Comparison of ENCODE assay signal across 9 cellular contexts in the genomic region with DNA sequence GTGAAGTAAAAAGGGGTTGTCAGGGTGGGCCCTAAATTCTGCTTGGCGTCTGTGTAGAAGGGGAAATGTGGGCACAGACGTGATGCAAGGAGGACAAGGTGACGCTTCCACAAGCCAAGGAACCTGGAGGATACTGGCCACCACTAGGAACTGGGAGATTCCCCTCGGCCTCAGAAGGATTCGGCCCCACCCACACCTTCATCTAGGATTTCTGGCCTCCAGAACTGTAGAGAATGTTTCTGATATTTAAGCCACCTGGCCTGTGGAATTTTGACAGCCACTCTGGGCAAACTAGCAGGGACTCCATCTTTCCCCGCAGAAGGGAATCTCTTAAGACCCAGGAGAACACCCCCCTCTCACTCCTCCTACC. TPM values are rescaled to one million over a fixed set of nuclear protein-coding genes. Genes with fewer than 3 reads are reported as not detected.
DNase-seq lines count a peak whose midpoint lies in the region; ATAC-seq and TF ChIP-seq lines count a peak whose summit lies in the region.
"Had no signal": no experiment of that assay in that cellular context is flagged by ENCODE, and none has a peak within 500 bp of the region (broad histone marks: within the 10 kb centered on the region; RNA-seq: fewer than 3 reads in every experiment).

No MANE protein-coding gene starts in this region.

- H3K18ac ChIP-seq in mesenchymal stem cell (ENCODE audit: low read depth in 1 of 2, low read length in 2 of 2), result no peak overlapping the region

- H3K4me2 ChIP-seq in mesenchymal stem cell (ENCODE audit: low read length, poor library complexity, severe bottlenecking), result peak overlapping the region; percentile 92

- H3K4me3 ChIP-seq in mesenchymal stem cell (ENCODE audit: insufficient read depth in 1 of 2, low read depth in 1 of 2, low read length in 2 of 2) (peak overlapping the region; percentile 86 to 92), urinary bladder (ENCODE audit: low read depth, low read length) (peak overlapping the region; percentile 90)

- H2BK5ac ChIP-seq in mesenchymal stem cell (ENCODE audit: low read depth, low read length, poor library complexity, severe bottlenecking), result no peak overlapping the region

- no peak for DNase-seq in activated naive CD4-positive, alpha-beta T cell treated with anti-CD3 and anti-CD28 coated beads, Interleukin-2, amount 50 U/mL, for 16 hours
- DNase-seq in mesenchymal stem cell, result no peak
- no peak for DNase-seq in ureter (ENCODE audit: low spot score)
- DNase-seq: NCI-H446 treated with DMSO at 0.1 percent for 48 hours had no signal

- no peak overlapping the region for H2BK120ac ChIP-seq in mesenchymal stem cell (ENCODE audit: low read depth, low read length)

- H3K27ac ChIP-seq in mesenchymal stem cell (ENCODE audit: low read length, poor library complexity, severe bottlenecking) (no peak overlapping the region), urinary bladder (ENCODE audit: low read depth) (no peak overlapping the region)

- H3K79me1 ChIP-seq in mesenchymal stem cell (replicated peaks; ENCODE audit: low read length, poor library complexity, severe bottlenecking), result no peaks in the 10 kb centered on the region

- H3K4me1 Mint-ChIP-seq in activated naive CD4-positive, alpha-beta T cell treated with anti-CD3 and anti-CD28 coated beads, Interleukin-2, amount 50 U/mL, for 24 hours, result peaks cover 42% of the 10 kb centered on the region
- H3K4me1 Mint-ChIP-seq in brain, result peaks cover 51% of the 10 kb centered on the region

- H3K36me3 ChIP-seq in mesenchymal stem cell (ENCODE audit: control insufficient read depth in 1 of 2, insufficient read depth in 2 of 2, low read depth in 1 of 2, low read length in 2 of 2) (peaks cover 47 to 50% of the 10 kb centered on the region in 2 experiments), urinary bladder (ENCODE audit: insufficient read depth) (no peaks in the 10 kb centered on the region)

- peaks cover 13% of the 10 kb centered on the region for H3K36me3 Mint-ChIP-seq in activated naive CD4-positive, alpha-beta T cell treated with anti-CD3 and anti-CD28 coated beads, Interleukin-2, amount 50 U/mL, for 24 hours
- peaks cover 34% of the 10 kb centered on the region for H3K36me3 Mint-ChIP-seq in brain

- peak overlapping the region; percentile 98 for H3K9ac ChIP-seq in mesenchymal stem cell (ENCODE audit: low read length)

- H4K8ac ChIP-seq in mesenchymal stem cell (ENCODE audit: low read length), result no peak overlapping the region

- peak overlapping the region in 1 of 2 experiments; percentile 73 for H3K14ac ChIP-seq in mesenchymal stem cell (ENCODE audit: low read length in 2 of 2)

- 64% methylated on average over 6 of the region's 6 CpGs for WGBS in mesenchymal stem cell
- 50% methylated on average over 6 of the region's 6 CpGs for WGBS in urinary bladder

- H3K4me3 Mint-ChIP-seq in activated naive CD4-positive, alpha-beta T cell treated with anti-CD3 and anti-CD28 coated beads, Interleukin-2, amount 50 U/mL, for 24 hours, result peak overlapping the region; percentile 97
- peak overlapping the region; percentile 94 to 97 (median 96) for H3K4me3 Mint-ChIP-seq in brain

- H2BK15ac ChIP-seq in mesenchymal stem cell (ENCODE audit: low read depth, poor library complexity, severe bottlenecking), result no peak overlapping the region

- no peaks in the 10 kb centered on the region for H3K27me3 ChIP-seq in mesenchymal stem cell (ENCODE audit: control insufficient read depth in 1 of 2, insufficient read depth in 1 of 2, low read length in 2 of 2)

- ATAC-seq in HG03342 (IDR thresholded peaks at IDR 0.05; ENCODE audit: unreplicated experiment) (no peak), HG03039 (IDR thresholded peaks at IDR 0.05; ENCODE audit: unreplicated experiment) (no peak)

- peak overlapping the region; percentile 92 for H3K27ac Mint-ChIP-seq in activated naive CD4-positive, alpha-beta T cell treated with anti-CD3 and anti-CD28 coated beads, Interleukin-2, amount 50 U/mL, for 24 hours
- peak overlapping the region; percentile 88 to 98 (median 97) for H3K27ac Mint-ChIP-seq in brain

- H2AFZ ChIP-seq in mesenchymal stem cell (ENCODE audit: low read depth, low read length), result no peak overlapping the region

- peak overlapping the region in 1 of 2 experiments; percentile 83 for H3K4ac ChIP-seq in mesenchymal stem cell (ENCODE audit: low read depth in 1 of 2, low read length in 2 of 2)

- no peak for TF ChIP-seq CTCF in brain (conservative IDR thresholded peaks at IDR 0.05)

- H3K27me3 Mint-ChIP-seq in activated naive CD4-positive, alpha-beta T cell treated with anti-CD3 and anti-CD28 coated beads, Interleukin-2, amount 50 U/mL, for 24 hours, result no peaks in the 10 kb centered on the region
- peaks cover 20% of the 10 kb centered on the region for H3K27me3 Mint-ChIP-seq in brain

- H3K9me3 ChIP-seq in mesenchymal stem cell (ENCODE audit: control insufficient read depth, low read length), result no peaks in the 10 kb centered on the region

- H2AK5ac ChIP-seq in mesenchymal stem cell (ENCODE audit: low read length, severe bottlenecking), result peak overlapping the region; percentile 47

- no peak overlapping the region for H2BK12ac ChIP-seq in mesenchymal stem cell (ENCODE audit: low read length in 2 of 2)

- H3K4me1 ChIP-seq in mesenchymal stem cell (ENCODE audit: control insufficient read depth, insufficient read depth, low read depth, low read length) (peaks cover 43% of the 10 kb centered on the region), urinary bladder (ENCODE audit: insufficient read depth) (peaks cover 2% of the 10 kb centered on the region)

- no peak overlapping the region for H4K91ac ChIP-seq in mesenchymal stem cell (ENCODE audit: low read length)

- peak overlapping the region in 1 of 2 experiments; percentile 64 for H3K23ac ChIP-seq in mesenchymal stem cell (ENCODE audit: low read length in 2 of 2)

- H3K9me3 Mint-ChIP-seq in activated naive CD4-positive, alpha-beta T cell treated with anti-CD3 and anti-CD28 coated beads, Interleukin-2, amount 50 U/mL, for 24 hours, result no peaks in the 10 kb centered on the region
- peaks cover 0 to 15% (median 9%) of the 10 kb centered on the region in 5 experiments for H3K9me3 Mint-ChIP-seq in brain

RNA-seq across cellular contexts. Expression of gene PLEKHJ1, which starts 1.1 kb away (rescaled TPM):
- polyA plus RNA-seq in brain (ENCODE audit: insufficient read depth, low read depth, low replicate concordance) (124 TPM), urinary bladder (60.9 TPM)
- polyA plus RNA-seq in mesenchymal stem cell (2013, experiment 1 of 2), result 53.7 TPM
- polyA plus RNA-seq in mesenchymal stem cell (2013, experiment 2 of 2), result 52.9 TPM
- total RNA-seq in urinary bladder (30.6 TPM), ureter (52.0 TPM)

RNA-seq across cellular contexts. Expression of gene SF3A2, which starts 1.6 kb away (rescaled TPM):
- polyA plus RNA-seq in brain (ENCODE audit: insufficient read depth, low read depth, low replicate concordance), result 300 TPM
- 66.8 TPM for polyA plus RNA-seq in mesenchymal stem cell (2013, experiment 1 of 2)
- 60.7 TPM for polyA plus RNA-seq in mesenchymal stem cell (2013, experiment 2 of 2)
- total RNA-seq in urinary bladder, result 32.5 TPM
- 69.9 TPM for polyA plus RNA-seq in urinary bladder
- total RNA-seq in ureter, result 65.8 TPM

RNA-seq across cellular contexts. Expression of gene AMH, which starts 14.1 kb away (rescaled TPM):
- polyA plus RNA-seq in brain (ENCODE audit: insufficient read depth, low read depth, low replicate concordance), result 23.2 TPM
- 3.1 TPM for polyA plus RNA-seq in mesenchymal stem cell (2013, experiment 1 of 2)
- 3.1 TPM for polyA plus RNA-seq in mesenchymal stem cell (2013, experiment 2 of 2)
- not detected for total RNA-seq in urinary bladder
- polyA plus RNA-seq in urinary bladder, result 0.44 TPM
- total RNA-seq in ureter, result 1.3 TPM

RNA-seq across cellular contexts. Expression of gene JSRP1, which starts 21.2 kb away (rescaled TPM):
- polyA plus RNA-seq in brain (ENCODE audit: insufficient read depth, low read depth, low replicate concordance) (5.7 TPM), urinary bladder (1.3 TPM)
- 0.17 TPM for polyA plus RNA-seq in mesenchymal stem cell (2013, experiment 1 of 2)
- polyA plus RNA-seq in mesenchymal stem cell (2013, experiment 2 of 2), result 0.10 TPM
- total RNA-seq in urinary bladder (1.6 TPM), ureter (0.49 TPM)

RNA-seq across cellular contexts. Expression of gene PEAK3, which starts 47.0 kb away (rescaled TPM):
- not detected for polyA plus RNA-seq in brain (ENCODE audit: insufficient read depth, low read depth, low replicate concordance)
- polyA plus RNA-seq in mesenchymal stem cell (2013, experiment 1 of 2), result 0.75 TPM
- 0.88 TPM for polyA plus RNA-seq in mesenchymal stem cell (2013, experiment 2 of 2)
- not detected for total RNA-seq in urinary bladder
- polyA plus RNA-seq in urinary bladder, result 0.58 TPM
- 0.99 TPM for total RNA-seq in ureter
